15 cellular contexts compared by ENCODE assay signal in the genomic region with DNA sequence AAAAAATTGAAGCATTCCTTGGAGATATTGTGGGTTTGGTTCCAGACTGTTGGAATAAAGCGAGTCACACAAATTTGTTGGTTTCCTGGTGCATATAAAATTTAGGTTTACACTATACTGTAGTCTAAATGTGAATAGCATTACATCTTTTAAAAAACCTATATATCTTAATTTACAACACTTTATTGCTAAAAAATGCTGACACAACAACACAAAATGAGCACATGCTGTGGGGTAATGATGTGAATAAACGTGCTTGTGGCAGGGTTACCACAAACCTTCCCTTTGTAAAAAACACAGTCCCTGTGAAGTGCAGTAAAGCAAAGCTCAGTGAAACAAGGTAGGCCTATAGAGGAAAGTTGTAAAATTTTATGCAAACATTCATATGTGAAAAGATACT. TPM values are rescaled to one million over a fixed set of nuclear protein-coding genes. Genes with fewer than 3 reads are reported as not detected.
DNase-seq lines count a peak whose midpoint lies in the region; ATAC-seq, FAIRE-seq and TF ChIP-seq lines count a peak whose summit lies in the region.
"Had no signal": no experiment of that assay in that cellular context is flagged by ENCODE, and none has a peak within 500 bp of the region (broad histone marks: within the 10 kb centered on the region; RNA-seq: fewer than 3 reads in every experiment).

No MANE protein-coding gene starts in this region.

- no peak for DNase-seq in A549 (ENCODE audit: low read depth in 1 of 2, low spot score in 1 of 2)
- no peak for DNase-seq in A673 (ENCODE audit: low spot score)
- DNase-seq in PC-3: no peak
- no peak for DNase-seq in memory B cell (ENCODE audit: low spot score in 2 of 2)
- DNase-seq in spleen: no peak
- DNase-seq in heart left ventricle: no peak
- DNase-seq: ACHN; CD4-positive, alpha-beta T cell; DMS79; H7 had no signal

- no peaks in the 10 kb centered on the region for H3F3A ChIP-seq in PC-3 (ENCODE audit: low read length, unreplicated experiment)

- H3K36me3 ChIP-seq in A673 (ENCODE audit: insufficient read depth, low read length, poor library complexity, severe bottlenecking) (peaks cover 24% of the 10 kb centered on the region), PC-3 (ENCODE audit: low read depth, low read length) (peaks cover 7% of the 10 kb centered on the region), spleen (peaks cover 12 to 98% (median 76%) of the 10 kb centered on the region in 6 donors), heart left ventricle (peaks cover 3 to 100% (median 73%) of the 10 kb centered on the region in 9 donors)

- peaks cover 33% of the 10 kb centered on the region for H3K36me3 Mint-ChIP-seq in memory B cell

- H3K9me2 ChIP-seq in PC-3 (replicated peaks; ENCODE audit: low read length): no peaks in the 10 kb centered on the region

- no peaks in the 10 kb centered on the region for H3K27me3 Mint-ChIP-seq in memory B cell
- H3K27me3 Mint-ChIP-seq: CD4-positive, alpha-beta T cell had no signal

- no peak overlapping the region for H3K4me3 Mint-ChIP-seq in memory B cell
- H3K4me3 Mint-ChIP-seq: CD4-positive, alpha-beta T cell; GM23338 had no signal

- no peak for TF ChIP-seq EP300 in A549 (IDR thresholded peaks at IDR 0.05)

- H3K4me1 ChIP-seq in A549: no peaks in the 10 kb centered on the region
- H3K4me1 ChIP-seq in A673 (ENCODE audit: insufficient read depth, low read length, poor library complexity, severe bottlenecking): no peaks in the 10 kb centered on the region
- no peaks in the 10 kb centered on the region for H3K4me1 ChIP-seq in PC-3 (ENCODE audit: insufficient read depth, low read length)
- no peaks in the 10 kb centered on the region for H3K4me1 ChIP-seq in spleen
- H3K4me1 ChIP-seq in heart left ventricle: peaks cover 0 to 17% (median 6%) of the 10 kb centered on the region in 12 donors

- TF ChIP-seq POLR2A in A549 (IDR thresholded peaks at IDR 0.05; ENCODE audit: low read length) (no peak), spleen (IDR thresholded peaks at IDR 0.05) (no peak), heart left ventricle (IDR thresholded peaks at IDR 0.05) (no peak)

- no peak overlapping the region for H3K9ac ChIP-seq in PC-3 (ENCODE audit: low read length)
- H3K9ac ChIP-seq: BLaER1 treated with 17β-estradiol and CSF1 and Interleukin-3, amounts not matched to agents 10 nM and 100 nM had no signal

- CTCF ChIA-PET in A549 (lab: Yijun Ruan, JAX) (no interaction called here), A673 (lab: Charles Lee) (no interaction called here), PC-3 (lab: Charles Lee) (no interaction called here)

- no peak for TF ChIP-seq CTCF in A549 (IDR thresholded peaks at IDR 0.05)
- TF ChIP-seq CTCF in A673 (conservative IDR thresholded peaks at IDR 0.05; ENCODE audit: low read depth, low read length): no peak
- no peak for TF ChIP-seq CTCF in PC-3 (conservative IDR thresholded peaks at IDR 0.05; ENCODE audit: low read depth, low read length)
- no peak for TF ChIP-seq CTCF in spleen (IDR thresholded peaks at IDR 0.05 in 8 of 11, conservative IDR thresholded peaks at IDR 0.05 in 3 of 11)
- TF ChIP-seq CTCF in heart left ventricle (IDR thresholded peaks at IDR 0.05): no peak

- H3K4me3 ChIP-seq in A549 (no peak overlapping the region), A673 (ENCODE audit: low read depth, low read length, poor library complexity, severe bottlenecking) (no peak overlapping the region), PC-3 (ENCODE audit: low read length) (no peak overlapping the region), spleen (no peak overlapping the region), heart left ventricle (no peak overlapping the region)
- H3K4me3 ChIP-seq: BLaER1 treated with 17β-estradiol and CSF1 and Interleukin-3, amounts not matched to agents 10 nM and 100 nM; GM23338 had no signal

- BruUV-seq in A673 (replicated peaks; lab: Mats Ljungman, UMichigan): TSS peak; percentile 33
- no TSS peak for BruUV-seq in PC-3 (replicated peaks; lab: Mats Ljungman, UMichigan)

- intact Hi-C loops in A673 (cut with micrococcal nuclease; ENCODE audit: unreplicated experiment) (no loop called here), PC-3 (cut with micrococcal nuclease) (no loop called here), spleen (cut with DNase I; ENCODE audit: low total_unique reads) (no loop called here), heart left ventricle (cut with DNase I) (no loop called here)

- POLR2A ChIA-PET in A549 (lab: Yijun Ruan, JAX) (no interaction called here), A673 (lab: Charles Lee; ENCODE audit: low non-redundant PET) (no interaction called here), PC-3 (lab: Charles Lee; ENCODE audit: unreplicated experiment) (no interaction called here)

- no peak overlapping the region for H3K27ac ChIP-seq in A549
- H3K27ac ChIP-seq in A673 (ENCODE audit: low read depth, low read length, poor library complexity, severe bottlenecking): no peak overlapping the region
- H3K27ac ChIP-seq in PC-3 (ENCODE audit: low read length): no peak overlapping the region
- H3K27ac ChIP-seq in spleen: no peak overlapping the region
- no peak overlapping the region for H3K27ac ChIP-seq in heart left ventricle
- H3K27ac ChIP-seq: BLaER1 treated with 17β-estradiol and CSF1 and Interleukin-3, amounts not matched to agents 10 nM and 100 nM had no signal

- no peak for FAIRE-seq in A549 (lab: Jason Lieb, UNC)
- FAIRE-seq: G401.6, GM12891 had no signal

- no peaks in the 10 kb centered on the region for H4K20me1 ChIP-seq in PC-3 (ENCODE audit: low read length)

- H3K9me3 ChIP-seq in A549 (no peaks in the 10 kb centered on the region), A673 (ENCODE audit: low read depth, low read length, poor library complexity, severe bottlenecking) (no peaks in the 10 kb centered on the region), PC-3 (ENCODE audit: low read length) (no peaks in the 10 kb centered on the region), spleen (no peaks in the 10 kb centered on the region), heart left ventricle (no peaks in the 10 kb centered on the region)
- H3K9me3 ChIP-seq: BLaER1 treated with 17β-estradiol and CSF1 and Interleukin-3, amounts not matched to agents 10 nM and 100 nM had no signal

- peak overlapping the region; percentile 38 for H3K27ac Mint-ChIP-seq in memory B cell
- H3K27ac Mint-ChIP-seq: CD4-positive, alpha-beta T cell; GM23338 had no signal

- 92% methylated on average over 2 of the region's 2 CpGs for WGBS in A549 (ENCODE audit: missing lambda C conversion rate)
- 75 to 84% (median 83%) methylated on average over 2 of the region's 2 CpGs for WGBS in spleen, 5 donors
- 85 to 96% (median 93%) methylated on average over 2 of the region's 2 CpGs for WGBS in heart left ventricle, 4 donors

- no peaks in the 10 kb centered on the region for H3K9me3 Mint-ChIP-seq in memory B cell
- H3K9me3 Mint-ChIP-seq: CD4-positive, alpha-beta T cell; GM23338 had no signal

- H3K27me3 ChIP-seq in A673 (replicated peaks; ENCODE audit: insufficient read depth, low read depth, low read length, poor library complexity): no peaks in the 10 kb centered on the region
- H3K27me3 ChIP-seq in PC-3 (ENCODE audit: low read length): no peaks in the 10 kb centered on the region
- H3K27me3 ChIP-seq in spleen (replicated peaks in 1 of 7): no peaks in the 10 kb centered on the region
- no peaks in the 10 kb centered on the region for H3K27me3 ChIP-seq in heart left ventricle
- H3K27me3 ChIP-seq: BLaER1 treated with 17β-estradiol and CSF1 and Interleukin-3, amounts not matched to agents 10 nM and 100 nM had no signal

- H2AFZ ChIP-seq in PC-3 (ENCODE audit: low read length): no peak overlapping the region
- H2AFZ ChIP-seq: GM23338 had no signal

- no peaks in the 10 kb centered on the region for H3K79me2 ChIP-seq in PC-3 (ENCODE audit: low read length)

- TF ChIP-seq RAD21 in A549 (conservative IDR thresholded peaks at IDR 0.05 in 1 of 2, IDR thresholded peaks at IDR 0.05 in 1 of 2): no peak

- no peak overlapping the region for H3K4me2 ChIP-seq in A549
- H3K4me2 ChIP-seq in PC-3 (ENCODE audit: low read length): no peak overlapping the region
- H3K4me2 ChIP-seq: BLaER1 treated with 17β-estradiol and CSF1 and Interleukin-3, amounts not matched to agents 10 nM and 100 nM; GM23338 had no signal

- ATAC-seq in A549: no peak
- peak; percentile 59 for ATAC-seq in PC-3
- ATAC-seq in memory B cell (ENCODE audit: low read depth): no peak
- ATAC-seq in HG02852 (IDR thresholded peaks at IDR 0.05; ENCODE audit: unreplicated experiment): no peak
- ATAC-seq in heart left ventricle: no peak
- ATAC-seq: GM23338 had no signal

- peaks cover 3% of the 10 kb centered on the region for H3K4me1 Mint-ChIP-seq in memory B cell

TF ChIP-seq in A549, 52 proteins besides CTCF, POLR2A, EP300 and RAD21:
- TF ChIP-seq KDM1A (IDR thresholded peaks at IDR 0.05; ENCODE audit: low read depth) (no peak), JUN (IDR thresholded peaks at IDR 0.05) (no peak), MAFK (IDR thresholded peaks at IDR 0.05; ENCODE audit: partially characterized antibody) (peak; percentile 65), BHLHE40 (IDR thresholded peaks at IDR 0.05; ENCODE audit: low read depth, low read length) (no peak)

RNA-seq across cellular contexts. Expression of a gene that starts 27.7 kb away (rescaled TPM):
- polyA plus RNA-seq in A549 (2011; rRNA removed) (16.2 TPM in 2 replicates), A549 (2017; fragmentation: RNase III; extraction: RNeasy Plus Mini Kit Qiagen cat#74134 plus additional on column Dnase treatment) (15.0 to 15.5 TPM (median 15.2 TPM) in 3 replicates), spleen (10 to 100 TPM; 16.6 to 32.2 (median 25.5) TPM), heart left ventricle (10 to 100 TPM; 22.6 to 37.6 TPM)
- 4.9 and 5.0 TPM in 2 replicates for polyA plus RNA-seq in A549 (2012; cell fraction: cytosol; rRNA removed)
- polyA plus RNA-seq in A549 (2012; cell fraction: nucleus; rRNA removed): 3.7 and 5.7 TPM in 2 replicates
- 3.0 and 3.3 TPM in 2 replicates for polyA minus RNA-seq in A549 (2011; rRNA and poly(A)+ RNA removed)
- total RNA-seq in A673 (2021) (29.1 and 32.3 TPM in 2 replicates), PC-3 (2014; rRNA removed) (13.3 and 16.1 TPM in 2 replicates), spleen (10 to 100 TPM; 38.7 to 59.6 (median 47.7) TPM), heart left ventricle (10 to 100 TPM; 15.2 to 39.3 (median 26.1) TPM)
